15 cellular contexts compared by ENCODE assay signal in genomic region chr6:91626935-91627334, GRCh38.
DNase-seq lines count a peak whose midpoint lies in the region; ATAC-seq and TF ChIP-seq lines count a peak whose summit lies in the region.
"Had no signal": no experiment of that assay in that cellular context is flagged by ENCODE, and none has a peak within 500 bp of the region (broad histone marks: within the 10 kb centered on the region; RNA-seq: fewer than 3 reads in every experiment).

No MANE protein-coding gene starts in this region.

- TF ChIP-seq CTCF in RWPE2 (IDR thresholded peaks at IDR 0.05; ENCODE audit: poor library complexity, severe bottlenecking) = no peak
- TF ChIP-seq CTCF in foreskin keratinocyte (conservative IDR thresholded peaks at IDR 0.05) = no peak

- DNase-seq in DMS79 treated with DMSO at 0.1 percent for 48 hours (lab: John Stamatoyannopoulos, UW) = peak; percentile 32
- DNase-seq in RWPE2 (ENCODE audit: low spot score) = no peak
- DNase-seq in foreskin keratinocyte = peak; percentile 46 to 76
- DNase-seq in NCI-H510A treated with DMSO at 0.1 percent for 48 hours (lab: John Stamatoyannopoulos, UW) = no peak
- DNase-seq: KBM-7, NCI-H1048, NCI-H1694, NCI-H748 treated with DMSO at 0.1 percent for 48 hours had no signal

- H3K27ac ChIP-seq in RWPE2 (ENCODE audit: poor library complexity, severe bottlenecking) (no peak overlapping the region), foreskin keratinocyte (no peak overlapping the region)
- H3K27ac ChIP-seq: C4-2B, HL-60 had no signal

- H3K4me1 ChIP-seq in RWPE2 (ENCODE audit: insufficient read depth, poor library complexity, severe bottlenecking) (no peaks in the 10 kb centered on the region), foreskin keratinocyte (no peaks in the 10 kb centered on the region)
- H3K4me1 ChIP-seq: HAP-1 had no signal

- H3K9me3 ChIP-seq in RWPE2 (ENCODE audit: severe bottlenecking) = no peaks in the 10 kb centered on the region
- H3K9me3 ChIP-seq: HAP-1 had no signal

- no peak for TF ChIP-seq RAD21 in Ishikawa (IDR thresholded peaks at IDR 0.05; ENCODE audit: low read depth)

- H3K4me3 ChIP-seq in RWPE2 (ENCODE audit: severe bottlenecking) = no peak overlapping the region
- H3K4me3 ChIP-seq: HAP-1 had no signal

- ATAC-seq in RWPE2 (ENCODE audit: low read depth) (peak; percentile 64; the same call in 2 of the 3 replicates), foreskin keratinocyte (peak; percentile 86), GM21737 (IDR thresholded peaks at IDR 0.05; ENCODE audit: unreplicated experiment) (no peak), GM18858 (IDR thresholded peaks at IDR 0.05; ENCODE audit: unreplicated experiment) (no peak), HG03571 (IDR thresholded peaks at IDR 0.05; ENCODE audit: unreplicated experiment) (no peak)

- TF ChIP-seq EP300 in Ishikawa (IDR thresholded peaks at IDR 0.05; ENCODE audit: borderline replicate concordance) = no peak

- no peaks in the 10 kb centered on the region for H3K36me3 ChIP-seq in RWPE2 (ENCODE audit: low read depth)
- H3K36me3 ChIP-seq: HAP-1 had no signal

- H3K27me3 ChIP-seq in RWPE2 (ENCODE audit: insufficient read depth, poor library complexity, severe bottlenecking) (no peaks in the 10 kb centered on the region), foreskin keratinocyte (peaks cover 3% of the 10 kb centered on the region)

TF ChIP-seq in Ishikawa, 13 proteins besides CTCF, POLR2A, EP300 and RAD21:
- no peak for TF ChIP-seq CREB1 (IDR thresholded peaks at IDR 0.05; ENCODE audit: low read depth)
- TF ChIP-seq, protein P1, sequence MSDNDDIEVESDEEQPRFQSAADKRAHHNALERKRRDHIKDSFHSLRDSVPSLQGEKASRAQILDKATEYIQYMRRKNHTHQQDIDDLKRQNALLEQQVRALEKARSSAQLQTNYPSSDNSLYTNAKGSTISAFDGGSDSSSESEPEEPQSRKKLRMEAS (IDR thresholded peaks at IDR 0.05) = peak; percentile 40; the same call in 1 of the 2 replicates
- peak; percentile 62 for TF ChIP-seq NFIC (IDR thresholded peaks at IDR 0.05)
- TF ChIP-seq FOXM1 (IDR thresholded peaks at IDR 0.05; ENCODE audit: borderline replicate concordance, low read depth) = no peak
- TF ChIP-seq USF1 (IDR thresholded peaks at IDR 0.05) = no peak

Comparison
In these comparisons a context has a peak if more than half of its experiments do, and no peak if none do; other contexts are left out.
1. DNase-seq: peak in DMS79 treated with DMSO at 0.1 percent for 48 hours (single experiment) and foreskin keratinocyte (2 of 2); none in RWPE2 (single experiment) and NCI-H510A treated with DMSO at 0.1 percent for 48 hours (single experiment).
2. ATAC-seq: peak in RWPE2 (single experiment) and foreskin keratinocyte (single experiment); none in GM21737 (single experiment), GM18858 (single experiment) and HG03571 (single experiment).